Comparison of ENCODE assay signal across 11 cellular contexts in genomic region chr3:89578253-89578529, GRCh38.
"Had no signal": no experiment of that assay in that cellular context is flagged by ENCODE, and none has a peak within 500 bp of the region (broad histone marks: within the 10 kb centered on the region; RNA-seq: fewer than 3 reads in every experiment).

No MANE protein-coding gene starts in this region.

- H3K4me3 Mint-ChIP-seq: mesothelial cell of epicardium; stimulated activated naive B cell treated with anti-CD40 and anti-IgM and Interleukin-4, amounts not matched to agents 10 μg/mL and 1 μg/mL and 100 μg/mL, for 72 hours had no signal

- H3K27ac Mint-ChIP-seq: mesothelial cell of epicardium; stimulated activated naive B cell treated with anti-CD40 and anti-IgM and Interleukin-4, amounts not matched to agents 10 μg/mL and 1 μg/mL and 100 μg/mL, for 72 hours had no signal

- ATAC-seq: heart left ventricle; stimulated activated naive B cell treated with anti-CD40 and anti-IgM and Interleukin-4, amounts not matched to agents 10 μg/mL and 1 μg/mL and 100 μg/mL, for 72 hours had no signal

- H3K4me1 ChIP-seq: adrenal gland, colonic mucosa, heart left ventricle, tibial nerve, vagina had no signal

- H3K27me3 Mint-ChIP-seq: stimulated activated naive B cell treated with anti-CD40 and anti-IgM and Interleukin-4, amounts not matched to agents 10 μg/mL and 1 μg/mL and 100 μg/mL, for 72 hours had no signal

- H3K36me3 Mint-ChIP-seq: mesothelial cell of epicardium; stimulated activated naive B cell treated with anti-CD40 and anti-IgM and Interleukin-4, amounts not matched to agents 10 μg/mL and 1 μg/mL and 100 μg/mL, for 72 hours had no signal

- H3K27me3 ChIP-seq: adrenal gland, colonic mucosa, heart left ventricle, tibial nerve, vagina had no signal

- DNase-seq: activated naive CD4-positive, alpha-beta T cell treated with anti-CD3 and anti-CD28 coated beads, Interleukin-2, amount 50 U/mL, for 16 hours; adrenal gland; colonic mucosa; effector CD4-positive, alpha-beta T cell; heart left ventricle; kidney; stimulated activated CD4-positive, alpha-beta T cell treated with anti-CD3 and anti-CD28 coated beads, Interleukin-1b, Interleukin-23, amount 100 ng/mL, for 48 hours; stimulated activated naive B cell treated with anti-CD40 and anti-IgM and Interleukin-4, amounts not matched to agents 10 μg/mL and 1 μg/mL and 100 μg/mL, for 72 hours had no signal

- H3K36me3 ChIP-seq: adrenal gland, colonic mucosa, heart left ventricle, tibial nerve, vagina had no signal

- H3K4me3 ChIP-seq: adrenal gland, colonic mucosa, heart left ventricle, tibial nerve, vagina had no signal

- H3K27ac ChIP-seq: adrenal gland, colonic mucosa, heart left ventricle, tibial nerve, vagina had no signal

- H3K9me3 Mint-ChIP-seq: mesothelial cell of epicardium; stimulated activated naive B cell treated with anti-CD40 and anti-IgM and Interleukin-4, amounts not matched to agents 10 μg/mL and 1 μg/mL and 100 μg/mL, for 72 hours had no signal

- H3K9me3 ChIP-seq: adrenal gland, colonic mucosa, heart left ventricle, tibial nerve, vagina had no signal

- H3K4me1 Mint-ChIP-seq: stimulated activated naive B cell treated with anti-CD40 and anti-IgM and Interleukin-4, amounts not matched to agents 10 μg/mL and 1 μg/mL and 100 μg/mL, for 72 hours had no signal
